In genomic region chr7:50788393-50788792, GRCh38 we compare ENCODE assay signal across 27 cellular contexts.
"Had no signal": no experiment of that assay in that cellular context is flagged by ENCODE, and none has a peak within 500 bp of the region (broad histone marks: within the 10 kb centered on the region; RNA-seq: fewer than 3 reads in every experiment).

No MANE protein-coding gene starts in this region.

- H3K4me3 Mint-ChIP-seq: mesothelial cell of epicardium; naive B cell; natural killer cell; nephron progenitor cell; stimulated activated effector memory CD8-positive, alpha-beta T cell treated with anti-CD3 and anti-CD28 coated beads, Interleukin-12 subunit alpha, Interleukin-12 subunit beta, amount 100 ng/mL, for 72 hours; stimulated activated naive CD8-positive, alpha-beta T cell treated with anti-CD3 and anti-CD28 coated beads, Interleukin-15, Interleukin-2, amounts not matched to agents 100 ng/mL and 50 ng/mL, for 24 hours; type B pancreatic cell had no signal

- H3K27ac ChIP-seq: hepatocyte, lower lobe of right lung, prostate gland, skin epidermis, suprapubic skin, thoracic aorta, tibial artery, uterus had no signal

- H3K9me3 ChIP-seq: lower lobe of right lung, pancreas, prostate gland, thoracic aorta, uterus had no signal

- H2AFZ ChIP-seq: hepatocyte had no signal

- H3K4me1 ChIP-seq: prostate gland, uterus had no signal

- H3K36me3 ChIP-seq: lower lobe of right lung, pancreas, prostate gland, suprapubic skin, thoracic aorta, tibial artery, uterus had no signal

- H3K9me3 Mint-ChIP-seq: natural killer cell had no signal

- H3K4me2 ChIP-seq: hepatocyte had no signal

- ATAC-seq: lower lobe of right lung; natural killer cell; pancreas; right cardiac atrium; sciatic nerve; stimulated activated effector memory CD8-positive, alpha-beta T cell treated with anti-CD3 and anti-CD28 coated beads, Interleukin-12 subunit alpha, Interleukin-12 subunit beta, amount 100 ng/mL, for 72 hours had no signal

- DNase-seq: islet precursor cell; lower lobe of right lung; mesendoderm; naive B cell; natural killer cell; nephron progenitor cell; nucleus accumbens; posterior cingulate gyrus; retina; right cardiac atrium; stimulated activated CD4-positive, alpha-beta T cell treated with anti-CD3 and anti-CD28 coated beads, Interleukin-12 subunit alpha, Interleukin-12 subunit beta, amount 100 ng/mL, for 4 hours; stimulated activated CD4-positive, alpha-beta T cell treated with anti-CD3 and anti-CD28 coated beads, Interleukin-15, amount 100 ng/mL, for 24 hours; stimulated activated CD4-positive, alpha-beta T cell treated with anti-CD3 and anti-CD28 coated beads, Interleukin-2, amount 100 ng/mL, for 24 hours; stimulated activated CD4-positive, alpha-beta T cell treated with anti-CD3 and anti-CD28 coated beads, Interleukin-4, amount 100 ng/mL, for 24 hours; tibial artery; uterus had no signal

- H3K36me3 Mint-ChIP-seq: natural killer cell; stimulated activated effector memory CD8-positive, alpha-beta T cell treated with anti-CD3 and anti-CD28 coated beads, Interleukin-12 subunit alpha, Interleukin-12 subunit beta, amount 100 ng/mL, for 72 hours had no signal

- H3K27ac Mint-ChIP-seq: mesothelial cell of epicardium; naive B cell; natural killer cell; nephron progenitor cell; stimulated activated effector memory CD8-positive, alpha-beta T cell treated with anti-CD3 and anti-CD28 coated beads, Interleukin-12 subunit alpha, Interleukin-12 subunit beta, amount 100 ng/mL, for 72 hours; stimulated activated naive CD8-positive, alpha-beta T cell treated with anti-CD3 and anti-CD28 coated beads, Interleukin-15, Interleukin-2, amounts not matched to agents 100 ng/mL and 50 ng/mL, for 24 hours; type B pancreatic cell had no signal

- H3K4me3 ChIP-seq: hepatocyte, lower lobe of right lung, prostate gland, skin epidermis, suprapubic skin, thoracic aorta, tibial artery, uterus had no signal

- H3K27me3 ChIP-seq: hepatocyte, pancreas, tibial artery, uterus had no signal
